Comparison of ENCODE assay signal across 18 cellular contexts in the genomic region with DNA sequence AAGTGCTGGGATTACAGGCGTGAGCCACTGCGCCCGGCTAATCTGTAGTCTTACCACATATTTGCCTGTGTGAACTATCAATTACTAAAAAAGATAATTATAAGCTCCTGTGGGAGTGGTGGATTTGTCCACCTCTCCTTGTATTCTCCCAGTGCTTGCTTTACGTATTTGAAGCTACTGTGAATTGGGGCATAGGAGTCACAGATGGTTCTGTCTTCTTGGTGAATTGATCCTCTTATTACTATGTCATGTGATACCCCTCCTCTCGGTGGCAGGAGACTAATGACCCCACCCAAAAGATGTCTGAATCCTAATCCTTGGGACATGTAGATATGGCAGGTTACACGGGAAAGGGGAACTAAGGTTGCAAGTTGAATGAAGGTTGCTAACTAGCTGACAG. TPM values are rescaled to one million over a fixed set of nuclear protein-coding genes. Genes with fewer than 3 reads are reported as not detected.
"Had no signal": no experiment of that assay in that cellular context is flagged by ENCODE, and none has a peak within 500 bp of the region (broad histone marks: within the 10 kb centered on the region; RNA-seq: fewer than 3 reads in every experiment).

No MANE protein-coding gene starts in this region.

- H3K4me1 ChIP-seq: ascending aorta, breast epithelium had no signal

- DNase-seq: activated CD4-positive, alpha-beta T cell treated with anti-CD3 and anti-CD28 coated beads for 48 hours; activated gamma-delta T cell; cerebellar nuclear complex; effector memory CD4-positive, alpha-beta T cell; foreskin fibroblast; glutamatergic neuron; hypothalamus; left ventricle myocardium inferior; natural killer cell; nucleus accumbens; stimulated activated CD4-positive, alpha-beta T cell treated with anti-CD3 and anti-CD28 coated beads, Interleukin-15, amount 100 ng/mL, for 24 hours; stimulated activated CD4-positive, alpha-beta T cell treated with anti-CD3 and anti-CD28 coated beads, Interleukin-4, amount 100 ng/mL, for 1 hour; stimulated activated naive CD4-positive, alpha-beta T cell treated with Interleukin-2 at 50 U/mL for 16 hours had no signal

- H3K27ac Mint-ChIP-seq: dendritic cell treated with granulocyte-macrophage colony-stimulating factor and Interleukin-4, amounts not matched to agents 40 ng/mL and 50 ng/mL, for 4 days; T-helper 1 cell treated with Interleukin-12 subunit alpha and Interleukin-12 subunit beta and Interleukin-4 antibody, amounts not matched to agents 30 μg/mL and 1 μg/mL, for 36 hours; type B pancreatic cell had no signal

- ATAC-seq: natural killer cell had no signal

- H3K4me3 Mint-ChIP-seq: dendritic cell treated with granulocyte-macrophage colony-stimulating factor and Interleukin-4, amounts not matched to agents 40 ng/mL and 50 ng/mL, for 4 days; natural killer cell; T-helper 1 cell treated with Interleukin-12 subunit alpha and Interleukin-12 subunit beta and Interleukin-4 antibody, amounts not matched to agents 30 μg/mL and 1 μg/mL, for 36 hours; type B pancreatic cell had no signal

- H3K36me3 ChIP-seq: ascending aorta, breast epithelium, left ventricle myocardium inferior had no signal

- H3K36me3 Mint-ChIP-seq: natural killer cell, type B pancreatic cell had no signal

- H3K27me3 Mint-ChIP-seq: dendritic cell treated with granulocyte-macrophage colony-stimulating factor and Interleukin-4, amounts not matched to agents 40 ng/mL and 50 ng/mL, for 4 days had no signal

- H3K9me3 ChIP-seq: ascending aorta, breast epithelium, left ventricle myocardium inferior had no signal

- H3K27me3 ChIP-seq: ascending aorta, breast epithelium had no signal

- H3K27ac ChIP-seq: ascending aorta, breast epithelium, left ventricle myocardium inferior had no signal

- H3K9me3 Mint-ChIP-seq: dendritic cell treated with granulocyte-macrophage colony-stimulating factor and Interleukin-4, amounts not matched to agents 40 ng/mL and 50 ng/mL, for 4 days; natural killer cell; T-helper 1 cell treated with Interleukin-12 subunit alpha and Interleukin-12 subunit beta and Interleukin-4 antibody, amounts not matched to agents 30 μg/mL and 1 μg/mL, for 36 hours; type B pancreatic cell had no signal

- H3K4me3 ChIP-seq: ascending aorta, breast epithelium, left ventricle myocardium inferior had no signal

RNA-seq across cellular contexts. Expression of gene GPR132, which starts 11.8 kb away (rescaled TPM):
- total RNA-seq: ascending aorta had no signal
